14 cellular contexts compared by ENCODE assay signal in genomic region chr1:3410435-3410915, GRCh38. TPM values are rescaled to one million over a fixed set of nuclear protein-coding genes. Genes with fewer than 3 reads are reported as not detected.
"Had no signal": no experiment of that assay in that cellular context is flagged by ENCODE, and none has a peak within 500 bp of the region (broad histone marks: within the 10 kb centered on the region; RNA-seq: fewer than 3 reads in every experiment).

No MANE protein-coding gene starts in this region.

- H3K36me3 ChIP-seq: right atrium auricular region had no signal

- H3K27me3 ChIP-seq: body of pancreas, right atrium auricular region, upper lobe of left lung had no signal

- H3K4me1 ChIP-seq: body of pancreas had no signal

- ATAC-seq: activated CD8-positive, alpha-beta T cell treated with anti-CD3 and anti-CD28 coated beads, Interleukin-2, amount 10 ng/mL, durations not matched to agents 7 days and 5 days; natural killer cell; stimulated activated naive CD8-positive, alpha-beta T cell treated with anti-CD3 and anti-CD28 coated beads, Interleukin-15, Interleukin-2, amounts not matched to agents 100 U/mL and 50 U/mL, for 24 hours; T-helper 17 cell had no signal

- H3K9me3 ChIP-seq: body of pancreas, mucosa of descending colon, right atrium auricular region, upper lobe of left lung had no signal

- H3K4me3 ChIP-seq: body of pancreas, mucosa of descending colon, right atrium auricular region, upper lobe of left lung had no signal

- DNase-seq: activated CD4-positive, alpha-beta T cell treated with anti-CD3 and anti-CD28 coated beads, Interleukin-2, amount 10 ng/mL, durations not matched to agents 24 days and 14 days; activated CD8-positive, alpha-beta memory T cell treated with anti-CD3 and anti-CD28 coated beads, Interleukin-2, amount 50 U/mL, for 4 hours; activated CD8-positive, alpha-beta T cell treated with anti-CD3 and anti-CD28 coated beads, Interleukin-2, amount 10 ng/mL, durations not matched to agents 7 days and 5 days; activated gamma-delta T cell treated with Interleukin-2 at 50 U/mL for 16 hours; activated naive CD8-positive, alpha-beta T cell treated with anti-CD3 and anti-CD28 coated beads for 36 hours; cortex of kidney; effector CD4-positive, alpha-beta T cell; natural killer cell; stimulated activated naive CD8-positive, alpha-beta T cell treated with anti-CD3 and anti-CD28 coated beads, Interleukin-15, Interleukin-2, amounts not matched to agents 100 U/mL and 50 U/mL, for 24 hours; T-helper 17 cell had no signal

- H3K27ac ChIP-seq: body of pancreas, right atrium auricular region, upper lobe of left lung had no signal

RNA-seq across cellular contexts. Expression of gene ARHGEF16, which starts 44.0 kb away (rescaled TPM):
- total RNA-seq: activated CD4-positive, alpha-beta T cell treated with anti-CD3 and anti-CD28 coated beads, Interleukin-2, amount 10 ng/mL, durations not matched to agents 24 days and 14 days; activated CD8-positive, alpha-beta T cell treated with anti-CD3 and anti-CD28 coated beads, Interleukin-2, amount 10 ng/mL, durations not matched to agents 7 days and 5 days; natural killer cell had no signal
